20 cellular contexts compared by ENCODE assay signal in the genomic region with DNA sequence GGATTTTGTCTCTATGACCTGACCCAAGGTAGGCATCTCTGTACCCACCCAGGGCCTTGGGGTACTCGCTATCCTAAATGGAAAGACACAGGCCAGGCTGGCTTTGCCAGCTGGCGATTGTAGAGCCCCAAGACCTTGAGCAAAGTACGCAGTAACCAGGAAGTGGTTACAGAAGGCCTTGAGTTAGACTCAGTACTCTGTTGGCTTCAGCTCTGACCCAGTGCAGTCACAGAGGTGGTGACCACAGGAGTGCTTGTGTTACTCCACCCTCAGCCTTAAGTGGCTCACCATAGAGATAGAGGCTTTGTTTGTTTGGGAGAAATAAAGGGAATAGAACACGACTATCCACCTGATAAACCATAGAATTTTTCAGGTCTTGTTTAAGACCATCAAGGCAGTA.
DNase-seq lines count a peak whose midpoint lies in the region; ATAC-seq, FAIRE-seq and TF ChIP-seq lines count a peak whose summit lies in the region.
"Had no signal": no experiment of that assay in that cellular context is flagged by ENCODE, and none has a peak within 500 bp of the region (broad histone marks: within the 10 kb centered on the region; RNA-seq: fewer than 3 reads in every experiment).

No MANE protein-coding gene starts in this region.

- DNase-seq in mammary epithelial cell = peak; percentile 6
- no peak for DNase-seq in breast epithelium (ENCODE audit: low spot score in 2 of 2)
- DNase-seq in M059J (ENCODE audit: low read depth) = peak; percentile 24
- DNase-seq in bronchial epithelial cell (ENCODE audit: low read depth) = peak; percentile 0
- no peak for DNase-seq in NCI-H1436 (lab: John Stamatoyannopoulos, UW)
- DNase-seq in NCI-H128 (lab: John Stamatoyannopoulos, UW; ENCODE audit: unreplicated experiment) = no peak
- DNase-seq: C1 segment of cervical spinal cord; Calu3; CD4-positive, alpha-beta memory T cell; COR-L47; DMS79; EL; GDM1; GM23248; H7; HCEC 1CT had no signal

- TF ChIP-seq POLR2A in breast epithelium (IDR thresholded peaks at IDR 0.05) = no peak

- CTCF ChIA-PET in mammary epithelial cell (lab: Charles Lee; ENCODE audit: low non-redundant PET) = no interaction called here

- no TSS peak for BruUV-seq in mammary epithelial cell (replicated peaks; lab: Mats Ljungman, UMichigan)

- no peak overlapping the region for H3K27ac ChIP-seq in mammary epithelial cell (ENCODE audit: insufficient read depth, low read depth, low read length)
- H3K27ac ChIP-seq in breast epithelium = no peak overlapping the region
- H3K27ac ChIP-seq: GM23248 had no signal

- H3K27me3 ChIP-seq in mammary epithelial cell (ENCODE audit: insufficient read depth, low read length) (no peaks in the 10 kb centered on the region), breast epithelium (no peaks in the 10 kb centered on the region), bronchial epithelial cell (ENCODE audit: control insufficient read depth, insufficient read depth, low read length) (no peaks in the 10 kb centered on the region)

- no peak for ATAC-seq in HG02938 (IDR thresholded peaks at IDR 0.05; ENCODE audit: unreplicated experiment)
- ATAC-seq: GM12878 had no signal

- TF ChIP-seq CTCF in mammary epithelial cell (conservative IDR thresholded peaks at IDR 0.05 in 1 of 2, IDR thresholded peaks at IDR 0.05 in 1 of 2; ENCODE audit: extremely low read depth in 1 of 2, insufficient read depth in 1 of 2, low read depth in 1 of 2, low read length in 2 of 2) = no peak
- no peak for TF ChIP-seq CTCF in breast epithelium (IDR thresholded peaks at IDR 0.05)
- TF ChIP-seq CTCF in bronchial epithelial cell (IDR thresholded peaks at IDR 0.05; ENCODE audit: insufficient read depth, low read length, severe bottlenecking) = no peak

- H3K9me3 ChIP-seq in mammary epithelial cell (replicated peaks; ENCODE audit: insufficient read depth, low read length) = no peaks in the 10 kb centered on the region
- peaks cover 0 to 22% of the 10 kb centered on the region in 2 donors for H3K9me3 ChIP-seq in breast epithelium

- in situ Hi-C loops in mammary epithelial cell (cut with MboI; ENCODE audit: low sequenced_read_pairs in 2 of 2) = no loop called here

- H3K4me1 ChIP-seq in mammary epithelial cell (ENCODE audit: insufficient read depth, low read length) = no peaks in the 10 kb centered on the region
- no peaks in the 10 kb centered on the region for H3K4me1 ChIP-seq in breast epithelium

- no peak overlapping the region for H3K9ac ChIP-seq in mammary epithelial cell (ENCODE audit: insufficient read depth, low read length)
- H3K9ac ChIP-seq: GM23248 had no signal

- WGBS in mammary epithelial cell (ENCODE audit: low coverage, missing lambda C conversion rate) = 20% methylated on average over 2 of the region's 4 CpGs

- no peaks in the 10 kb centered on the region for H4K20me1 ChIP-seq in mammary epithelial cell (ENCODE audit: insufficient read depth, low read length)

- H3K4me3 ChIP-seq in mammary epithelial cell (replicated peaks in 1 of 3; ENCODE audit: insufficient read depth in 1 of 3, low read depth in 2 of 3, low read length in 3 of 3) (no peak overlapping the region), breast epithelium (no peak overlapping the region), bronchial epithelial cell (ENCODE audit: low read depth, low read length) (no peak overlapping the region)
- H3K4me3 ChIP-seq: GM12878, GM23248 had no signal

- H3K36me3 ChIP-seq in mammary epithelial cell (ENCODE audit: insufficient read depth, low read length) (no peaks in the 10 kb centered on the region), breast epithelium (no peaks in the 10 kb centered on the region), bronchial epithelial cell (ENCODE audit: control insufficient read depth, insufficient read depth, low read length) (no peaks in the 10 kb centered on the region)

- peak overlapping the region; percentile 70 for H2AFZ ChIP-seq in mammary epithelial cell (ENCODE audit: low read depth, low read length)
- H2AFZ ChIP-seq: GM23248 had no signal

- peak overlapping the region; percentile 4 for H3K4me2 ChIP-seq in mammary epithelial cell (ENCODE audit: insufficient read depth, low read depth, low read length)

- no peaks in the 10 kb centered on the region for H3K79me2 ChIP-seq in mammary epithelial cell (ENCODE audit: insufficient read depth, low read length)

- dilution Hi-C loops in mammary epithelial cell (cut with HindIII; ENCODE audit: low sequenced_read_pairs) = no loop called here

- FAIRE-seq in bronchial epithelial cell (lab: Jason Lieb, UNC) = no peak
- FAIRE-seq: GM12878, GM19239, H1 had no signal

- intact Hi-C loops in mammary epithelial cell (cut with micrococcal nuclease) (no loop called here), breast epithelium (cut with DNase I; ENCODE audit: low total_unique reads) (loop anchor here (5.0 kb wide), 1 partner anchor 605 kb away; no protein-coding TSS in a partner anchor)

Comparison
In these comparisons a context has a peak if more than half of its experiments do, and no peak if none do; other contexts are left out.
1. DNase-seq: peak in mammary epithelial cell (single experiment), M059J (single experiment) and bronchial epithelial cell (single experiment); none in breast epithelium (0 of 2), NCI-H1436 (single experiment) and NCI-H128 (single experiment).